In the genomic region with DNA sequence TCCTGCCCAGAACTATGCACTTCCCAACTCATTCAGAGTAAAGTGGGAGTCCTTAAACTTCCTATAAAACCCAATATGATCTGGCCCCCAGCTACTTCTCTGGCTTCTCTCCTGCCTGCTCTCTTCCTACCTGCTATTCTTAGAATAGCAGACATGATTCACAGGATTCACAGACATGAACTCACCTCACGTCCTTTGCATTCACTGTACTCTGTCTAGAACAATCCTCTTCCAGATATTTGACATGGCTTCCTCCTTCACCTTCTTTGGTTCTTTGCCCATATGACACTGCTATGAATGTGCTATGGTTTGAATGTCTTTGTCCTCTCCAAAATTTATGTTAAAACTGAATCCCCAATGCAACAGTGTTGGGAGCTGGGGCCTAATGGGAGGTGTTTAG, we compare ENCODE assay signal across 36 cellular contexts.
"Had no signal": no experiment of that assay in that cellular context is flagged by ENCODE, and none has a peak within 500 bp of the region (broad histone marks: within the 10 kb centered on the region; RNA-seq: fewer than 3 reads in every experiment).

No MANE protein-coding gene starts in this region.

- H3K27me3 Mint-ChIP-seq: activated B cell treated with CpG ODN at 0.5 μM for 24 hours; activated CD8-positive, alpha-beta T cell treated with anti-CD3 and anti-CD28 coated beads for 36 hours; brain had no signal

- ATAC-seq: activated CD4-positive, CD25-positive, alpha-beta regulatory T cell treated with anti-CD3 and anti-CD28 coated beads, Interleukin-2, amount 50 U/mL, for 24 hours; activated CD8-positive, alpha-beta T cell treated with anti-CD3 and anti-CD28 coated beads for 36 hours; activated naive CD8-positive, alpha-beta T cell treated with anti-CD3 and anti-CD28 coated beads, Interleukin-2, amount 50 U/mL, for 24 hours; activated T-cell treated with anti-CD3 and anti-CD28 coated beads, Interleukin-2, amount 50 U/mL, for 4 hours; activated T-helper 17 cell treated with anti-CD3 and anti-CD28 coated beads, Interleukin-2, amount 50 U/mL, for 72 hours; gastroesophageal sphincter; heart right ventricle; T-helper 17 cell had no signal

- H3K27ac Mint-ChIP-seq: activated B cell treated with CpG ODN at 0.5 μM for 24 hours; activated CD8-positive, alpha-beta T cell treated with anti-CD3 and anti-CD28 coated beads for 36 hours; activated naive CD4-positive, alpha-beta T cell treated with anti-CD3 and anti-CD28 coated beads, Interleukin-2, amount 50 U/mL, for 24 hours; activated naive CD8-positive, alpha-beta T cell treated with anti-CD3 and anti-CD28 coated beads for 36 hours; activated naive CD8-positive, alpha-beta T cell treated with anti-CD3 and anti-CD28 coated beads, Interleukin-2, amount 50 U/mL, for 24 hours; activated T-helper 17 cell treated with anti-CD3 and anti-CD28 coated beads, Interleukin-2, amount 50 U/mL, for 72 hours; brain; T-helper 17 cell; T-helper 2 cell treated with Interferon-gamma antibody and Interleukin-4, amounts not matched to agents 5 μg/mL and 100 μg/mL, for 36 hours had no signal

- H3K36me3 Mint-ChIP-seq: activated naive CD4-positive, alpha-beta T cell treated with anti-CD3 and anti-CD28 coated beads, Interleukin-2, amount 50 U/mL, for 24 hours; activated naive CD8-positive, alpha-beta T cell treated with anti-CD3 and anti-CD28 coated beads for 36 hours had no signal

- H3K9me3 Mint-ChIP-seq: activated B cell treated with CpG ODN at 0.5 μM for 24 hours; activated CD8-positive, alpha-beta T cell treated with anti-CD3 and anti-CD28 coated beads for 36 hours; activated naive CD4-positive, alpha-beta T cell treated with anti-CD3 and anti-CD28 coated beads, Interleukin-2, amount 50 U/mL, for 24 hours; activated naive CD8-positive, alpha-beta T cell treated with anti-CD3 and anti-CD28 coated beads for 36 hours; activated naive CD8-positive, alpha-beta T cell treated with anti-CD3 and anti-CD28 coated beads, Interleukin-2, amount 50 U/mL, for 24 hours; activated T-cell treated with anti-CD3 and anti-CD28 coated beads, Interleukin-2, amount 50 U/mL, for 4 hours; brain; T-helper 2 cell treated with Interferon-gamma antibody and Interleukin-4, amounts not matched to agents 5 μg/mL and 100 μg/mL, for 36 hours had no signal

- H3K4me2 ChIP-seq: hepatocyte had no signal

- FAIRE-seq: endometrium, endothelial cell of umbilical vein had no signal

- H2AFZ ChIP-seq: hepatocyte had no signal

- DNase-seq: activated B cell treated with CpG ODN at 0.5 μM for 24 hours; activated CD4-positive, alpha-beta T cell treated with anti-CD3 and anti-CD28 coated beads for 48 hours; activated CD4-positive, alpha-beta T cell treated with anti-CD3 and anti-CD28 coated beads, Interleukin-2, amount 50 U/mL, for 1 hour; activated CD4-positive, alpha-beta T cell treated with anti-CD3 and anti-CD28 coated beads, Interleukin-2, amount 50 U/mL, for 48 hours; activated CD8-positive, alpha-beta memory T cell treated with anti-CD3 and anti-CD28 coated beads for 24 hours; activated CD8-positive, alpha-beta T cell treated with anti-CD3 and anti-CD28 coated beads for 36 hours; activated effector memory CD4-positive, alpha-beta T cell treated with Interleukin-2 at 50 U/mL for 16 hours; activated gamma-delta T cell treated with Interleukin-2 at 50 U/mL for 16 hours; activated naive CD4-positive, alpha-beta T cell treated with Interleukin-2 at 50 U/mL for 16 hours; activated naive CD8-positive, alpha-beta T cell treated with anti-CD3 and anti-CD28 coated beads for 36 hours; activated naive CD8-positive, alpha-beta T cell treated with anti-CD3 and anti-CD28 coated beads, Interleukin-2, amount 50 U/mL, for 24 hours; activated T-cell treated with anti-CD3 and anti-CD28 coated beads, Interleukin-2, amount 50 U/mL, for 4 hours; adrenal gland; amygdala; aorta; central memory CD4-positive, alpha-beta T cell; cerebellar nuclear complex; colonic mucosa; effector CD8-positive, alpha-beta T cell; erythroblast; foreskin melanocyte; heart right ventricle; T-helper 1 cell; T-helper 17 cell; T1000; WERI-Rb-1 had no signal

- H3K4me1 ChIP-seq: colonic mucosa, esophagus muscularis mucosa, gastroesophageal sphincter, heart right ventricle had no signal

- H3K27me3 ChIP-seq: adrenal gland, colonic mucosa, esophagus muscularis mucosa, gastroesophageal sphincter, heart right ventricle, hepatocyte had no signal

- H3K4me3 Mint-ChIP-seq: activated B cell treated with CpG ODN at 0.5 μM for 24 hours; activated CD8-positive, alpha-beta T cell treated with anti-CD3 and anti-CD28 coated beads for 36 hours; activated naive CD4-positive, alpha-beta T cell treated with anti-CD3 and anti-CD28 coated beads, Interleukin-2, amount 50 U/mL, for 24 hours; activated naive CD8-positive, alpha-beta T cell treated with anti-CD3 and anti-CD28 coated beads for 36 hours; activated naive CD8-positive, alpha-beta T cell treated with anti-CD3 and anti-CD28 coated beads, Interleukin-2, amount 50 U/mL, for 24 hours; activated T-cell treated with anti-CD3 and anti-CD28 coated beads, Interleukin-2, amount 50 U/mL, for 4 hours; activated T-helper 17 cell treated with anti-CD3 and anti-CD28 coated beads, Interleukin-2, amount 50 U/mL, for 72 hours; brain; T-helper 17 cell; T-helper 2 cell treated with Interferon-gamma antibody and Interleukin-4, amounts not matched to agents 5 μg/mL and 100 μg/mL, for 36 hours had no signal

- H3K36me3 ChIP-seq: adrenal gland, colonic mucosa, WERI-Rb-1 had no signal

- H3K79me2 ChIP-seq: hepatocyte had no signal

- H3K4me3 ChIP-seq: adrenal gland, colonic mucosa, esophagus muscularis mucosa, gastroesophageal sphincter, heart right ventricle, hepatocyte had no signal

- H3K9me3 ChIP-seq: colonic mucosa, esophagus muscularis mucosa, gastroesophageal sphincter, heart right ventricle had no signal

- H3K27ac ChIP-seq: adrenal gland, colonic mucosa, esophagus muscularis mucosa, gastroesophageal sphincter, heart right ventricle, hepatocyte, WERI-Rb-1 had no signal

- H3K4me1 Mint-ChIP-seq: activated B cell treated with CpG ODN at 0.5 μM for 24 hours; activated naive CD4-positive, alpha-beta T cell treated with anti-CD3 and anti-CD28 coated beads, Interleukin-2, amount 50 U/mL, for 24 hours; activated naive CD8-positive, alpha-beta T cell treated with anti-CD3 and anti-CD28 coated beads for 36 hours; activated naive CD8-positive, alpha-beta T cell treated with anti-CD3 and anti-CD28 coated beads, Interleukin-2, amount 50 U/mL, for 24 hours; activated T-helper 17 cell treated with anti-CD3 and anti-CD28 coated beads, Interleukin-2, amount 50 U/mL, for 72 hours; brain; T-helper 17 cell had no signal
